9 cellular contexts compared by ENCODE assay signal in genomic region chr12:113208041-113208934, GRCh38. TPM values are rescaled to one million over a fixed set of nuclear protein-coding genes. Genes with fewer than 3 reads are reported as not detected.
DNase-seq lines count a peak whose midpoint lies in the region; ATAC-seq and TF ChIP-seq lines count a peak whose summit lies in the region.
"Had no signal": no experiment of that assay in that cellular context is flagged by ENCODE, and none has a peak within 500 bp of the region (broad histone marks: within the 10 kb centered on the region; RNA-seq: fewer than 3 reads in every experiment).

No MANE protein-coding gene starts in this region.

- peak overlapping the region; percentile 97 for H3K27ac Mint-ChIP-seq in T-helper 2 cell treated with Interferon-gamma antibody and Interleukin-4, amounts not matched to agents 5 μg/mL and 100 μg/mL, for 36 hours

- WGBS in sigmoid colon, 2 donors, result 43 to 80% methylated on average over 10 of the region's 10 CpGs

- H3K9me3 ChIP-seq in colonic mucosa (no peaks in the 10 kb centered on the region), sigmoid colon (no peaks in the 10 kb centered on the region)

- H3K27me3 ChIP-seq in colonic mucosa, result no peaks in the 10 kb centered on the region
- no peaks in the 10 kb centered on the region for H3K27me3 ChIP-seq in sigmoid colon
- H3K27me3 ChIP-seq: cardiac muscle cell had no signal

- intact Hi-C loops in colonic mucosa (cut with DNase I), result no loop called here
- intact Hi-C loops in sigmoid colon (cut with DNase I), result no loop called here

- peak overlapping the region in 1 of 2 donors; percentile 4 for H3K9ac ChIP-seq in colonic mucosa (ENCODE audit: low read depth in 2 of 2, low read length in 2 of 2)

- no peak for TF ChIP-seq EP300 in sigmoid colon (IDR thresholded peaks at IDR 0.05)

- DNase-seq in AML-193 (lab: John Stamatoyannopoulos, UW) (peak; percentile 97 to 99), GM19240 (ENCODE audit: insufficient read length, low spot score) (peak; percentile 79), colonic mucosa (peak; percentile 54), sigmoid colon (peak; percentile 73), NCI-H146 treated with DMSO at 0.1 percent for 48 hours (lab: John Stamatoyannopoulos, UW; ENCODE audit: unreplicated experiment) (no peak), NCI-H446 (lab: John Stamatoyannopoulos, UW) (no peak)
- peak; percentile 81 for DNase-seq in T-helper 2 cell treated with Interferon-gamma antibody and Interleukin-4, amounts not matched to agents 5 μg/mL and 100 μg/mL, for 36 hours (ENCODE audit: low spot score)

- no peak for TF ChIP-seq POLR2A in sigmoid colon (IDR thresholded peaks at IDR 0.05)

- no peaks in the 10 kb centered on the region for H3K27me3 Mint-ChIP-seq in T-helper 2 cell treated with Interferon-gamma antibody and Interleukin-4, amounts not matched to agents 5 μg/mL and 100 μg/mL, for 36 hours (ENCODE audit: low read depth)

- no peaks in the 10 kb centered on the region for H3K4me1 ChIP-seq in colonic mucosa
- H3K4me1 ChIP-seq in sigmoid colon, result no peaks in the 10 kb centered on the region

- ATAC-seq in HG03159 (IDR thresholded peaks at IDR 0.05; ENCODE audit: unreplicated experiment), result peak; percentile 73

- H3K27ac ChIP-seq in colonic mucosa (peak overlapping the region; percentile 47), sigmoid colon (peak overlapping the region in 3 of 4 donors; percentile 17 to 49 (median 42))
- H3K27ac ChIP-seq: cardiac muscle cell had no signal

- H3K9me3 Mint-ChIP-seq in T-helper 2 cell treated with Interferon-gamma antibody and Interleukin-4, amounts not matched to agents 5 μg/mL and 100 μg/mL, for 36 hours, result peaks cover 7% of the 10 kb centered on the region

- peaks cover 14% of the 10 kb centered on the region for H3K36me3 Mint-ChIP-seq in T-helper 2 cell treated with Interferon-gamma antibody and Interleukin-4, amounts not matched to agents 5 μg/mL and 100 μg/mL, for 36 hours (ENCODE audit: low read depth)

- no peak for TF ChIP-seq CTCF in colonic mucosa (IDR thresholded peaks at IDR 0.05)
- no peak for TF ChIP-seq CTCF in sigmoid colon (IDR thresholded peaks at IDR 0.05)

- H3K36me3 ChIP-seq in colonic mucosa (no peaks in the 10 kb centered on the region), sigmoid colon (no peaks in the 10 kb centered on the region)
- H3K36me3 ChIP-seq: cardiac muscle cell had no signal

- H3K4me3 Mint-ChIP-seq in T-helper 2 cell treated with Interferon-gamma antibody and Interleukin-4, amounts not matched to agents 5 μg/mL and 100 μg/mL, for 36 hours, result peak overlapping the region; percentile 81

- no peak overlapping the region for H3K4me3 ChIP-seq in colonic mucosa
- no peak overlapping the region for H3K4me3 ChIP-seq in sigmoid colon
- H3K4me3 ChIP-seq: cardiac muscle cell had no signal

- peaks cover 53% of the 10 kb centered on the region for H3K4me1 Mint-ChIP-seq in T-helper 2 cell treated with Interferon-gamma antibody and Interleukin-4, amounts not matched to agents 5 μg/mL and 100 μg/mL, for 36 hours (ENCODE audit: low read depth)

RNA-seq across cellular contexts. Expression of gene TPCN1, which starts 13.0 kb away (rescaled TPM):
- total RNA-seq in colonic mucosa (10 to 100 TPM; 55.5 to 85.6 TPM), sigmoid colon (10 to 100 TPM; 25.7 to 51.5 (median 28.9) TPM)
- 10 to 100 TPM in 1 of 3 donors, 1 to 10 TPM in 2; 6.0 to 51.0 (median 9.7) TPM for polyA plus RNA-seq in sigmoid colon

RNA-seq across cellular contexts. Expression of gene RITA1, which starts 22.8 kb away (rescaled TPM):
- total RNA-seq in colonic mucosa, result 10 to 100 TPM; 13.9 to 26.9 TPM
- total RNA-seq in sigmoid colon, result 10 to 100 TPM; 12.5 to 18.3 (median 15.5) TPM
- 10 to 100 TPM; 16.2 to 28.4 (median 18.7) TPM for polyA plus RNA-seq in sigmoid colon

RNA-seq across cellular contexts. Expression of gene DDX54, which starts 23.0 kb away (rescaled TPM):
- 10 to 100 TPM; 54.8 to 98.3 TPM for total RNA-seq in colonic mucosa
- total RNA-seq in sigmoid colon, result 10 to 100 TPM; 24.5 to 47.4 (median 40.8) TPM
- polyA plus RNA-seq in sigmoid colon, result 10 to 100 TPM; 19.2 to 82.8 (median 25.4) TPM

RNA-seq across cellular contexts. Expression of gene CFAP73, which starts 58.8 kb away (rescaled TPM):
- total RNA-seq in colonic mucosa (under 1 TPM in 1 of 2 donors, not detected in 1; 0.20 TPM), sigmoid colon (not detected)
- polyA plus RNA-seq in sigmoid colon, result under 1 TPM; 0.42 to 0.60 (median 0.46) TPM
- total RNA-seq: cardiac muscle cell had no signal
- polyA plus RNA-seq: cardiac muscle cell had no signal

Comparison
In these comparisons a context has a peak if more than half of its experiments do, and no peak if none do; other contexts are left out.
1. DNase-seq: peak in AML-193 (2 of 2), GM19240 (single experiment), T-helper 2 cell treated with Interferon-gamma antibody and Interleukin-4, amounts not matched to agents 5 μg/mL and 100 μg/mL, for 36 hours (single experiment), colonic mucosa (single experiment) and sigmoid colon (single experiment); none in NCI-H146 treated with DMSO at 0.1 percent for 48 hours (single experiment) and NCI-H446 (0 of 2).